ENCODE assay signal across 19 cellular contexts in the genomic region with DNA sequence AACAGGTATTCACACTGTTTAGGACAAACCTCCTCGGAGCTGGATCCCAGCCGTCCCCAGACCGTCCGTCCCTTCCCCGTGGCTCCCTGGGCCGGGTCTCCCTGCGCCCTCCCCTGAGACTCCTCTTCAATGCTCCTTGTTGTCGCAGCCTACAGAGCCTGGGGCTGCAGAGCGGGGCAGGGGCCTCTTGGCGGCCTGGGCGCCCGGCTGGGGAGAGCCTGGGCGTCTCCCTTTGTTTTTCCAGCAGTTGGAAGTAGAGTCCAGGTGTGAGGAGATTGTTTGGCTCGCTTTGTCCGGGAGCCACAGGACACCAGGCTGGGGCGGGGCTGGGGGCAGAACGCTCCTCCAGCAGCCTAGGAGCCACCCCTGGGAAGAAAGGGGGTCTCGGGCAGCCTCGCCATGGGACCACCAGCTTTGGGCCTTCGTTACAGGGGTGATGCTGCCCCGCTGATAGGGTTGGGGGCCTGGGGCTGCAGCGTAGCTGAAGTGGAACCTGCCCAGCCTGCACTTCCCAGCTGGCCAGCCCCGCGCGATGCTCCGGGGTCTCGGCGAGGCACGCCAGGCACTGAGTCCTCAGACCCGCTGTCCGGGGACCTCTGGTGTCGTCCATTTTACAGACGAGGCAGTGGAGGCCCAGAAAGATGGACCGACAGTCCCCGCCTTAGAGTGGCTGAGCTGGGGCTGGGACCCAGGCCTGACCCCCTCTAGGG.
"Had no signal": no experiment of that assay in that cellular context is flagged by ENCODE, and none has a peak within 500 bp of the region (broad histone marks: within the 10 kb centered on the region; RNA-seq: fewer than 3 reads in every experiment).

No MANE protein-coding gene starts in this region.

- H3K9me3 ChIP-seq: gastrocnemius medialis, heart left ventricle, thyroid gland had no signal

- ATAC-seq: gastrocnemius medialis, heart left ventricle, WTC11 had no signal

- DNase-seq: activated CD4-positive, alpha-beta T cell treated with anti-CD3 and anti-CD28 coated beads for 4 hours; activated naive CD4-positive, alpha-beta T cell; anterior cingulate cortex; effector memory CD4-positive, alpha-beta T cell; gastrocnemius medialis; heart left ventricle; thyroid gland had no signal

- H3K27ac ChIP-seq: epithelial cell of prostate, gastrocnemius medialis, parathyroid adenoma, thyroid gland had no signal

- H3K4me3 Mint-ChIP-seq: activated T-helper 1 cell treated with anti-CD3 and anti-CD28 coated beads, Interleukin-12 subunit alpha, Interleukin-12 subunit beta, Interleukin-2, Interleukin-4 antibody, amounts not matched to agents 30 ng/mL and 10 ng/mL and 1 ng/mL, durations not matched to agents 14 hours and 24 hours and 36 hours; dendritic cell treated with granulocyte-macrophage colony-stimulating factor and Interleukin-4, amounts not matched to agents 40 ng/mL and 50 ng/mL, for 4 days; mesothelial cell of epicardium; stimulated activated effector memory CD8-positive, alpha-beta T cell treated with anti-CD3 and anti-CD28 coated beads, Interleukin-12 subunit alpha, Interleukin-12 subunit beta, amount 100 ng/mL, for 72 hours; WTC11 had no signal

- H3K9ac ChIP-seq: parathyroid adenoma had no signal

- FAIRE-seq: bronchial epithelial cell, islet of Langerhans, TTC549 had no signal

- H3K27ac Mint-ChIP-seq: activated T-helper 1 cell treated with anti-CD3 and anti-CD28 coated beads, Interleukin-12 subunit alpha, Interleukin-12 subunit beta, Interleukin-2, Interleukin-4 antibody, amounts not matched to agents 30 ng/mL and 10 ng/mL and 1 ng/mL, durations not matched to agents 14 hours and 24 hours and 36 hours; dendritic cell treated with granulocyte-macrophage colony-stimulating factor and Interleukin-4, amounts not matched to agents 40 ng/mL and 50 ng/mL, for 4 days; mesothelial cell of epicardium; stimulated activated effector memory CD8-positive, alpha-beta T cell treated with anti-CD3 and anti-CD28 coated beads, Interleukin-12 subunit alpha, Interleukin-12 subunit beta, amount 100 ng/mL, for 72 hours; WTC11 had no signal

- H3K4me3 ChIP-seq: gastrocnemius medialis, heart left ventricle, lung, thyroid gland had no signal

- H3K36me3 Mint-ChIP-seq: mesothelial cell of epicardium; stimulated activated effector memory CD8-positive, alpha-beta T cell treated with anti-CD3 and anti-CD28 coated beads, Interleukin-12 subunit alpha, Interleukin-12 subunit beta, amount 100 ng/mL, for 72 hours; WTC11 had no signal

- H3K4me1 Mint-ChIP-seq: stimulated activated effector memory CD8-positive, alpha-beta T cell treated with anti-CD3 and anti-CD28 coated beads, Interleukin-12 subunit alpha, Interleukin-12 subunit beta, amount 100 ng/mL, for 72 hours; WTC11 had no signal

- H3K4me1 ChIP-seq: gastrocnemius medialis, parathyroid adenoma had no signal

- H3K27me3 ChIP-seq: thyroid gland had no signal

- H3K36me3 ChIP-seq: gastrocnemius medialis, heart left ventricle, thyroid gland had no signal

- H3K9me3 Mint-ChIP-seq: activated T-helper 1 cell treated with anti-CD3 and anti-CD28 coated beads, Interleukin-12 subunit alpha, Interleukin-12 subunit beta, Interleukin-2, Interleukin-4 antibody, amounts not matched to agents 30 ng/mL and 10 ng/mL and 1 ng/mL, durations not matched to agents 14 hours and 24 hours and 36 hours; dendritic cell treated with granulocyte-macrophage colony-stimulating factor and Interleukin-4, amounts not matched to agents 40 ng/mL and 50 ng/mL, for 4 days; mesothelial cell of epicardium; neural crest cell; stimulated activated effector memory CD8-positive, alpha-beta T cell treated with anti-CD3 and anti-CD28 coated beads, Interleukin-12 subunit alpha, Interleukin-12 subunit beta, amount 100 ng/mL, for 72 hours; WTC11 had no signal
